In the genomic region with DNA sequence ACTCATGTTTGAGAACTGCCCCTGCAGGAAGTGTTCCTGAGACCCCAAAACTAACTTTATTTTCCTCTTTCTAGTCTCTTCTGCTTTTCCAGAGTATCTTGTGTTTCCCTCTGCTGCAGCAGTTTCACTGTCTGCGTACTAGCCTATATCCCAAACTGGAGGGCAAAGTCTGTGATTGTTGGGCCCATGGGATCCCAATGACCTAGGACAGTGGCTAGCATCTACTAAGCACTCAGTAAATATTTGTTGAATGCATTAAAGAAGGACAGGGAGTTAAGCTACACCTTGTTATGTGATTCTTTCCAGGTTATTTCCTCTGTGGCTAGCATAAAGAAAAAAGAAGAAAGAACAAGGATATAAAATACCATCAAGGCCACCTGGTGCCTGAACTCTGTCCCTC, we compare ENCODE assay signal across 1 cellular context.
A peak's percentile ranks its signal among the peaks of the same experiment; 100 is the strongest.
TF ChIP-seq lines count a peak whose summit lies in the region.

No MANE protein-coding gene starts in this region.

TF ChIP-seq in HepG2, 621 proteins besides CTCF, POLR2A, EP300 and RAD21 (continued from another document and continues in another):
- TF ChIP-seq CEBPZ (IDR thresholded peaks at IDR 0.05; ENCODE audit: low read length): no peak
- peak; percentile 75; the same call in 1 of the 2 replicates for TF ChIP-seq GFI1 (CRISPR knock-in tag; IDR thresholded peaks at IDR 0.05; ENCODE audit: borderline replicate concordance)
- peak; percentile 34; the same call in 1 of the 2 replicates for TF ChIP-seq POLR2G (IDR thresholded peaks at IDR 0.05; ENCODE audit: low read depth, low read length)
- no peak for TF ChIP-seq SMAD9 (CRISPR knock-in tag; IDR thresholded peaks at IDR 0.05)
- TF ChIP-seq, protein P1, sequence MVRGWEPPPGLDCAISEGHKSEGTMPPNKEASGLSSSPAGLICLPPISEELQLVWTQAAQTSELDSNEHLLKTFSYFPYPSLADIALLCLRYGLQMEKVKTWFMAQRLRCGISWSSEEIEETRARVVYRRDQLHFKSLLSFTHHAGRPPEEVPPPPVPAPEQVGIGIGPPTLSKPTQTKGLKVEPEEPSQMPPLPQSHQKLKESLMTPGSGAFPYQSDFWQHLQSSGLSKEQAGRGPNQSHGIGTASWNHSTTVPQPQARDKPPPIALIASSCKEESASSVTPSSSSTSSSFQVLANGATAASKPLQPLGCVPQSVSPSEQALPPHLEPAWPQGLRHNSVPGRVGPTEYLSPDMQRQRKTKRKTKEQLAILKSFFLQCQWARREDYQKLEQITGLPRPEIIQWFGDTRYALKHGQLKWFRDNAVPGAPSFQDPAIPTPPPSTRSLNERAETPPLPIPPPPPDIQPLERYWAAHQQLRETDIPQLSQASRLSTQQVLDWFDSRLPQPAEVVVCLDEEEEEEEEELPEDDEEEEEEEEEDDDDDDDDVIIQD (CRISPR knock-in tag; IDR thresholded peaks at IDR 0.05; ENCODE audit: low read depth): 0 out of 2 replicates have a peak, but pooled peaks have one; percentile 60
- TF ChIP-seq ZNF792 (CRISPR knock-in tag; IDR thresholded peaks at IDR 0.05): no peak; the same call in 1 of the 2 replicates
- TF ChIP-seq ZNF670 (CRISPR knock-in tag; IDR thresholded peaks at IDR 0.05; ENCODE audit: borderline replicate concordance): no peak
- no peak for TF ChIP-seq ZNF558 (CRISPR knock-in tag; IDR thresholded peaks at IDR 0.05; ENCODE audit: borderline replicate concordance)
- TF ChIP-seq FOSL2 (CRISPR knock-in tag; IDR thresholded peaks at IDR 0.05): peak; percentile 56
- no peak for TF ChIP-seq ZNF879 (CRISPR knock-in tag; IDR thresholded peaks at IDR 0.05)
- no peak; the same call in 1 of the 2 replicates for TF ChIP-seq ETV5 (CRISPR knock-in tag; IDR thresholded peaks at IDR 0.05; ENCODE audit: borderline replicate concordance)
- TF ChIP-seq HMGA1 (CRISPR knock-in tag; conservative IDR thresholded peaks at IDR 0.05): no peak
- TF ChIP-seq PRDM10 (CRISPR knock-in tag; IDR thresholded peaks at IDR 0.05; ENCODE audit: low read depth): no peak
- TF ChIP-seq, protein P2, sequence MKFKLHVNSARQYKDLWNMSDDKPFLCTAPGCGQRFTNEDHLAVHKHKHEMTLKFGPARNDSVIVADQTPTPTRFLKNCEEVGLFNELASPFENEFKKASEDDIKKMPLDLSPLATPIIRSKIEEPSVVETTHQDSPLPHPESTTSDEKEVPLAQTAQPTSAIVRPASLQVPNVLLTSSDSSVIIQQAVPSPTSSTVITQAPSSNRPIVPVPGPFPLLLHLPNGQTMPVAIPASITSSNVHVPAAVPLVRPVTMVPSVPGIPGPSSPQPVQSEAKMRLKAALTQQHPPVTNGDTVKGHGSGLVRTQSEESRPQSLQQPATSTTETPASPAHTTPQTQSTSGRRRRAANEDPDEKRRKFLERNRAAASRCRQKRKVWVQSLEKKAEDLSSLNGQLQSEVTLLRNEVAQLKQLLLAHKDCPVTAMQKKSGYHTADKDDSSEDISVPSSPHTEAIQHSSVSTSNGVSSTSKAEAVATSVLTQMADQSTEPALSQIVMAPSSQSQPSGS (CRISPR knock-in tag; IDR thresholded peaks at IDR 0.05): 0 out of 2 replicates have a peak, but pooled peaks have one; percentile 51
- peak; percentile 50; the same call in 1 of the 2 replicates for TF ChIP-seq ZNF3 (CRISPR knock-in tag; IDR thresholded peaks at IDR 0.05)
- peak; percentile 36; the same call in 1 of the 2 replicates for TF ChIP-seq MIER3 (CRISPR knock-in tag; IDR thresholded peaks at IDR 0.05; ENCODE audit: borderline replicate concordance)
- no peak for TF ChIP-seq ZNF446 (CRISPR knock-in tag; IDR thresholded peaks at IDR 0.05)
- TF ChIP-seq, protein P3, sequence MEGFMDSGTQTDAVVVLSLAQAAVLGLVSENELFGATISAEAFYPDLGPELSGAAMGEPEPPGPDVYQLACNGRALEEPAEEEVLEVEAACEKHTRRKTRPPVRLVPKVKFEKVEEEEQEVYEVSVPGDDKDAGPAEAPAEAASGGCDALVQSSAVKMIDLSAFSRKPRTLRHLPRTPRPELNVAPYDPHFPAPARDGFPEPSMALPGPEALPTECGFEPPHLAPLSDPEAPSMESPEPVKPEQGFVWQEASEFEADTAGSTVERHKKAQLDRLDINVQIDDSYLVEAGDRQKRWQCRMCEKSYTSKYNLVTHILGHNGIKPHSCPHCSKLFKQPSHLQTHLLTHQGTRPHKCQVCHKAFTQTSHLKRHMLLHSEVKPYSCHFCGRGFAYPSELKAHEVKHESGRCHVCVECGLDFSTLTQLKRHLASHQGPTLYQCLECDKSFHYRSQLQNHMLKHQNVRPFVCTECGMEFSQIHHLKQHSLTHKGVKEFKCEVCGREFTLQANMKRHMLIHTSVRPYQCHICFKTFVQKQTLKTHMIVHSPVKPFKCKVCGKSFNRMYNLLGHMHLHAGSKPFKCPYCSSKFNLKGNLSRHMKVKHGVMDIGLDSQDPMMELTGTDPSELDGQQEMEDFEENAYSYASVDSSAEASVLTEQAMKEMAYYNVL (CRISPR knock-in tag; IDR thresholded peaks at IDR 0.05; ENCODE audit: borderline replicate concordance): peak; percentile 97
- TF ChIP-seq TCF7L2 (IDR thresholded peaks at IDR 0.05; ENCODE audit: low read depth, low read length): no peak
- no peak for TF ChIP-seq ZNF251 (CRISPR knock-in tag; IDR thresholded peaks at IDR 0.05)
- no peak for TF ChIP-seq SRF (IDR thresholded peaks at IDR 0.05; ENCODE audit: low read depth, low read length)
- peak; percentile 50; the same call in 1 of the 2 replicates for TF ChIP-seq ZNF503 (CRISPR knock-in tag; IDR thresholded peaks at IDR 0.05)
- TF ChIP-seq HNRNPK (IDR thresholded peaks at IDR 0.05; ENCODE audit: low read depth, low read length, poor library complexity, severe bottlenecking): no peak
- peak; percentile 48; the same call in 1 of the 2 replicates for TF ChIP-seq ZFY (CRISPR knock-in tag; IDR thresholded peaks at IDR 0.05)
- TF ChIP-seq WIZ (CRISPR knock-in tag; IDR thresholded peaks at IDR 0.05): no peak
- no peak for TF ChIP-seq ZNF549 (CRISPR knock-in tag; IDR thresholded peaks at IDR 0.05)
- TF ChIP-seq ZNF737 (CRISPR knock-in tag; IDR thresholded peaks at IDR 0.05; ENCODE audit: borderline replicate concordance): no peak
- no peak for TF ChIP-seq THAP8 (CRISPR knock-in tag; IDR thresholded peaks at IDR 0.05; ENCODE audit: borderline replicate concordance)
- no peak for TF ChIP-seq EED (CRISPR knock-in tag; IDR thresholded peaks at IDR 0.05)
- TF ChIP-seq IKZF1 (IDR thresholded peaks at IDR 0.05): no peak
- TF ChIP-seq TBX2 (CRISPR knock-in tag; IDR thresholded peaks at IDR 0.05; ENCODE audit: borderline replicate concordance): no peak
- TF ChIP-seq, protein P4, sequence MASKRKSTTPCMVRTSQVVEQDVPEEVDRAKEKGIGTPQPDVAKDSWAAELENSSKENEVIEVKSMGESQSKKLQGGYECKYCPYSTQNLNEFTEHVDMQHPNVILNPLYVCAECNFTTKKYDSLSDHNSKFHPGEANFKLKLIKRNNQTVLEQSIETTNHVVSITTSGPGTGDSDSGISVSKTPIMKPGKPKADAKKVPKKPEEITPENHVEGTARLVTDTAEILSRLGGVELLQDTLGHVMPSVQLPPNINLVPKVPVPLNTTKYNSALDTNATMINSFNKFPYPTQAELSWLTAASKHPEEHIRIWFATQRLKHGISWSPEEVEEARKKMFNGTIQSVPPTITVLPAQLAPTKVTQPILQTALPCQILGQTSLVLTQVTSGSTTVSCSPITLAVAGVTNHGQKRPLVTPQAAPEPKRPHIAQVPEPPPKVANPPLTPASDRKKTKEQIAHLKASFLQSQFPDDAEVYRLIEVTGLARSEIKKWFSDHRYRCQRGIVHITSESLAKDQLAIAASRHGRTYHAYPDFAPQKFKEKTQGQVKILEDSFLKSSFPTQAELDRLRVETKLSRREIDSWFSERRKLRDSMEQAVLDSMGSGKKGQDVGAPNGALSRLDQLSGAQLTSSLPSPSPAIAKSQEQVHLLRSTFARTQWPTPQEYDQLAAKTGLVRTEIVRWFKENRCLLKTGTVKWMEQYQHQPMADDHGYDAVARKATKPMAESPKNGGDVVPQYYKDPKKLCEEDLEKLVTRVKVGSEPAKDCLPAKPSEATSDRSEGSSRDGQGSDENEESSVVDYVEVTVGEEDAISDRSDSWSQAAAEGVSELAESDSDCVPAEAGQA (IDR thresholded peaks at IDR 0.05; ENCODE audit: low read depth): no peak
- TF ChIP-seq, protein P4 (CRISPR knock-in tag; IDR thresholded peaks at IDR 0.05; ENCODE audit: borderline replicate concordance): no peak
- 0 out of 2 replicates have a peak, but pooled peaks have one; percentile 61 for TF ChIP-seq MED13 (CRISPR knock-in tag; IDR thresholded peaks at IDR 0.05)
- TF ChIP-seq TBL1XR1 (IDR thresholded peaks at IDR 0.05; ENCODE audit: borderline replicate concordance, low read length, partially characterized antibody): no peak
